8 cellular contexts compared by ENCODE assay signal in genomic region chr13:74026753-74027152, GRCh38.
DNase-seq lines count a peak whose midpoint lies in the region; ATAC-seq and TF ChIP-seq lines count a peak whose summit lies in the region.

No MANE protein-coding gene starts in this region.

- in situ Hi-C loops in G401 (cut with HindIII; ENCODE audit: low sequenced_read_pairs): no loop called here

- no TSS peak for BruUV-seq in MCF 10A (replicated peaks; lab: Mats Ljungman, UMichigan)

- H3K27me3 Mint-ChIP-seq in MCF 10A (ENCODE audit: insufficient read depth, unreplicated experiment): no peaks in the 10 kb centered on the region
- H3K27me3 Mint-ChIP-seq in activated CD4-positive, alpha-beta memory T cell treated with anti-CD3 and anti-CD28 coated beads, Interleukin-2, amount 10 ng/mL, durations not matched to agents 7 days and 5 days: no peaks in the 10 kb centered on the region

- POLR2A ChIA-PET in MCF 10A (lab: Yijun Ruan, JAX): no interaction called here
- POLR2A ChIA-PET in activated CD4-positive, alpha-beta memory T cell treated with anti-CD3 and anti-CD28 coated beads, Interleukin-2, amount 10 ng/mL, durations not matched to agents 7 days and 5 days (lab: Charles Lee): interaction anchor here (0.8 to 2.7 kb wide), 15 partner anchors 11 to 1299 kb away, joined by 3 to 32 read pairs (median 4); partner anchors contain the start of genes BORA, KLF12 and MZT1

- H3K36me3 Mint-ChIP-seq in MCF 10A (ENCODE audit: insufficient read depth, unreplicated experiment): peaks cover 3% of the 10 kb centered on the region
- H3K36me3 Mint-ChIP-seq in activated CD4-positive, alpha-beta memory T cell treated with anti-CD3 and anti-CD28 coated beads, Interleukin-2, amount 10 ng/mL, durations not matched to agents 7 days and 5 days (ENCODE audit: low read depth): peaks cover 27% of the 10 kb centered on the region

- peaks cover 10% of the 10 kb centered on the region for H3K9me3 Mint-ChIP-seq in MCF 10A (ENCODE audit: unreplicated experiment)
- peaks cover 14% of the 10 kb centered on the region for H3K9me3 Mint-ChIP-seq in activated CD4-positive, alpha-beta memory T cell treated with anti-CD3 and anti-CD28 coated beads, Interleukin-2, amount 10 ng/mL, durations not matched to agents 7 days and 5 days

- intact Hi-C loops in MCF 10A (cut with micrococcal nuclease) (no loop called here), breast epithelium (cut with DNase I; ENCODE audit: low total_unique reads) (no loop called here)

- ATAC-seq in HG03457 (IDR thresholded peaks at IDR 0.05; ENCODE audit: unreplicated experiment): peak; percentile 92

- H3K27ac Mint-ChIP-seq in MCF 10A (ENCODE audit: low read depth, unreplicated experiment): no peak overlapping the region
- peak overlapping the region; percentile 88 for H3K27ac Mint-ChIP-seq in activated CD4-positive, alpha-beta memory T cell treated with anti-CD3 and anti-CD28 coated beads, Interleukin-2, amount 10 ng/mL, durations not matched to agents 7 days and 5 days

- DNase-seq in MCF 10A (ENCODE audit: unreplicated experiment) (peak; percentile 24), breast epithelium (ENCODE audit: low spot score in 2 of 2) (no peak), glomerular endothelial cell (ENCODE audit: extremely low read depth, low read depth, low spot score) (peak; percentile 22), hippocampal formation (lab: John Stamatoyannopoulos, UW) (no peak), G401 (ENCODE audit: low spot score) (no peak)
- DNase-seq in activated CD4-positive, alpha-beta memory T cell treated with anti-CD3 and anti-CD28 coated beads, Interleukin-2, amount 10 ng/mL, durations not matched to agents 7 days and 5 days: peak; percentile 74
- DNase-seq in stimulated activated CD8-positive, alpha-beta memory T cell treated with anti-CD3 and anti-CD28 coated beads, Interleukin-2, amount 100 ng/mL, for 1 hour (ENCODE audit: low read depth in 2 of 2): peak; percentile 44 to 49

- TF ChIP-seq CTCF in MCF 10A (IDR thresholded peaks at IDR 0.05; ENCODE audit: unreplicated experiment): no peak
- TF ChIP-seq CTCF in breast epithelium (IDR thresholded peaks at IDR 0.05): no peak

- H3K4me1 ChIP-seq in breast epithelium: no peaks in the 10 kb centered on the region

- H3K9me3 ChIP-seq in breast epithelium: no peaks in the 10 kb centered on the region

- H3K4me3 ChIP-seq in breast epithelium: no peak overlapping the region

- no peaks in the 10 kb centered on the region for H3K27me3 ChIP-seq in breast epithelium

- CTCF ChIA-PET in MCF 10A (lab: Yijun Ruan, JAX): interaction anchor here (1.1 kb wide), 1 partner anchor 11 kb away, joined by 3 read pairs; no protein-coding TSS in a partner anchor
- CTCF ChIA-PET in activated CD4-positive, alpha-beta memory T cell treated with anti-CD3 and anti-CD28 coated beads, Interleukin-2, amount 10 ng/mL, durations not matched to agents 7 days and 5 days (lab: Charles Lee): interaction anchor here (1.3 to 1.4 kb wide), 2 partner anchors 9 to 260 kb away, joined by 4 to 8 read pairs; no protein-coding TSS in a partner anchor

- no peaks in the 10 kb centered on the region for H3K36me3 ChIP-seq in breast epithelium

- no peak for TF ChIP-seq POLR2A in breast epithelium (IDR thresholded peaks at IDR 0.05)

- H3K4me1 Mint-ChIP-seq in MCF 10A (ENCODE audit: insufficient read depth, unreplicated experiment): peaks cover 5% of the 10 kb centered on the region
- peaks cover 30% of the 10 kb centered on the region for H3K4me1 Mint-ChIP-seq in activated CD4-positive, alpha-beta memory T cell treated with anti-CD3 and anti-CD28 coated beads, Interleukin-2, amount 10 ng/mL, durations not matched to agents 7 days and 5 days

- H3K27ac ChIP-seq in breast epithelium: no peak overlapping the region

- H3K4me3 Mint-ChIP-seq in MCF 10A (ENCODE audit: unreplicated experiment): no peak overlapping the region
- H3K4me3 Mint-ChIP-seq in activated CD4-positive, alpha-beta memory T cell treated with anti-CD3 and anti-CD28 coated beads, Interleukin-2, amount 10 ng/mL, durations not matched to agents 7 days and 5 days: peak overlapping the region; percentile 65

Comparison
In these comparisons a context has a peak if more than half of its experiments do, and no peak if none do; other contexts are left out.
1. DNase-seq: peak in MCF 10A (single experiment), activated CD4-positive, alpha-beta memory T cell treated with anti-CD3 and anti-CD28 coated beads, Interleukin-2, amount 10 ng/mL, durations not matched to agents 7 days and 5 days (single experiment), glomerular endothelial cell (single experiment) and stimulated activated CD8-positive, alpha-beta memory T cell treated with anti-CD3 and anti-CD28 coated beads, Interleukin-2, amount 100 ng/mL, for 1 hour (2 of 2); none in breast epithelium (0 of 2), hippocampal formation (0 of 2) and G401 (single experiment).